ENCODE assay signal across 1 cellular context in genomic region chr16:30875881-30876791, GRCh38.
TF ChIP-seq lines count a peak whose summit lies in the region.

No MANE protein-coding gene starts in this region.

TF ChIP-seq in HEK293, 187 proteins besides CTCF, POLR2A, EP300 and RAD21 (continued from another document):
- TF ChIP-seq ZNF513 (tag by site-specific recombination; IDR thresholded peaks at IDR 0.05) = no peak
- TF ChIP-seq ZNF140 (tag by site-specific recombination; IDR thresholded peaks at IDR 0.05) = no peak
- peak; percentile 34; the same call in 1 of the 2 replicates for TF ChIP-seq YY1 (tag by site-specific recombination; IDR thresholded peaks at IDR 0.05)
- TF ChIP-seq ZFP37 (tag by site-specific recombination; IDR thresholded peaks at IDR 0.05) = no peak
- no peak for TF ChIP-seq ELK4 (IDR thresholded peaks at IDR 0.05; ENCODE audit: borderline replicate concordance, low read depth, low read length)
- peak; percentile 48; the same call in 1 of the 2 replicates for TF ChIP-seq ZNF692 (tag by site-specific recombination; IDR thresholded peaks at IDR 0.05)
- TF ChIP-seq ZNF223 (tag by site-specific recombination; IDR thresholded peaks at IDR 0.05) = 0 out of 2 replicates have a peak, but pooled peaks have one; percentile 60
- 0 out of 2 replicates have a peak, but pooled peaks have one; percentile 13 for TF ChIP-seq ZXDB (tag by site-specific recombination; IDR thresholded peaks at IDR 0.05)
- peak; percentile 89 for TF ChIP-seq ZNF664 (tag by site-specific recombination; IDR thresholded peaks at IDR 0.05)
- peak; percentile 96 for TF ChIP-seq ZNF792 (tag by site-specific recombination; IDR thresholded peaks at IDR 0.05)
- TF ChIP-seq ZNF645 (tag by site-specific recombination; IDR thresholded peaks at IDR 0.05) = no peak
- peak; percentile 23; the same call in 1 of the 2 replicates for TF ChIP-seq PATZ1 (tag by site-specific recombination; IDR thresholded peaks at IDR 0.05)
- no peak for TF ChIP-seq ZNF2 (tag by site-specific recombination; IDR thresholded peaks at IDR 0.05)
- TF ChIP-seq ZNF354C (tag by site-specific recombination; IDR thresholded peaks at IDR 0.05; ENCODE audit: borderline replicate concordance, low read depth) = no peak
- TF ChIP-seq PRDM1 (tag by site-specific recombination; IDR thresholded peaks at IDR 0.05) = peak; percentile 88
TF ChIP-seq in HEK293: peak in this region for 12.
